Comparison of ENCODE assay signal across 16 cellular contexts in the genomic region with DNA sequence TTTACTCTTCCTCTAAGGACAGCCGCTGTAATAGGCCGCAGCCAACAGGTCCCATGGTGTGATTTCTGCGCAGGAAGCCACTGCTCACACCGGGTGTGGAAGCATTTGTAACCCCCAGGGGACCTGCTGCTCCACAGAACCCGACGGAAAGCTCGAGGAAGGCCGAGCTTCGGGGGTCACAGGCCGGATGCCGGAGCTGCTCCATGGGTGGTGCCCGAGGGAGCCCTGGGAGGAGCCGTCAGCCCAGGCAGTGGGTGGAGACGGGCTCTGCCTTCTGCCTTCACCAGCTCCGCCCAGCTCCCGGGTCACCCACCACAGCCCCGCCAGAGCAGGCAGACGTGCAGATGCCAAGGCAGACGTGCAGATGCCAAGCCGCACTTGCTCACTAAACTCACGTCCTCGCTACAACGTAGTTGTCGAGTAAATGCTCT.
DNase-seq lines count a peak whose midpoint lies in the region; ATAC-seq and TF ChIP-seq lines count a peak whose summit lies in the region.
"Had no signal": no experiment of that assay in that cellular context is flagged by ENCODE, and none has a peak within 500 bp of the region (broad histone marks: within the 10 kb centered on the region; RNA-seq: fewer than 3 reads in every experiment).

No MANE protein-coding gene starts in this region.

- peaks cover 4% of the 10 kb centered on the region for H3K9me3 Mint-ChIP-seq in activated CD4-positive, alpha-beta memory T cell treated with anti-CD3 and anti-CD28 coated beads, Interleukin-2, amount 10 ng/mL, durations not matched to agents 7 days and 5 days
- peaks cover 11% of the 10 kb centered on the region for H3K9me3 Mint-ChIP-seq in activated CD4-positive, alpha-beta memory T cell treated with anti-CD3 and anti-CD28 coated beads for 36 hours
- peaks cover 12% of the 10 kb centered on the region for H3K9me3 Mint-ChIP-seq in endodermal cell
- peaks cover 11% of the 10 kb centered on the region for H3K9me3 Mint-ChIP-seq in progenitor cell of endocrine pancreas (ENCODE audit: low read depth)

- TF ChIP-seq CTCF in endodermal cell (conservative IDR thresholded peaks at IDR 0.05): no peak
- no peak for TF ChIP-seq CTCF in progenitor cell of endocrine pancreas (IDR thresholded peaks at IDR 0.05; ENCODE audit: unreplicated experiment)

- POLR2A ChIA-PET in activated CD4-positive, alpha-beta memory T cell treated with anti-CD3 and anti-CD28 coated beads, Interleukin-2, amount 10 ng/mL, durations not matched to agents 7 days and 5 days (lab: Charles Lee): no interaction called here
- POLR2A ChIA-PET in activated CD4-positive, alpha-beta memory T cell treated with anti-CD3 and anti-CD28 coated beads for 36 hours (lab: Charles Lee): no interaction called here

- ATAC-seq in HG03378 (IDR thresholded peaks at IDR 0.05; ENCODE audit: unreplicated experiment) (no peak), HG03457 (IDR thresholded peaks at IDR 0.05; ENCODE audit: unreplicated experiment) (no peak)
- ATAC-seq: esophagus mucosa had no signal

- H3K36me3 ChIP-seq in GM23248 (ENCODE audit: low read depth) (no peaks in the 10 kb centered on the region), endodermal cell (ENCODE audit: control insufficient read depth, insufficient read depth, low read length) (no peaks in the 10 kb centered on the region)
- H3K36me3 ChIP-seq: tibial nerve had no signal

- H3K4me2 ChIP-seq in GM23248 (ENCODE audit: unreplicated experiment): peak overlapping the region; percentile 22

- H2AFZ ChIP-seq in GM23248: peak overlapping the region; percentile 49; the same call in 1 of the 2 replicates
- H2AFZ ChIP-seq: parathyroid adenoma had no signal

- H3K4me1 ChIP-seq in GM23248 (ENCODE audit: insufficient read depth): no peaks in the 10 kb centered on the region
- no peaks in the 10 kb centered on the region for H3K4me1 ChIP-seq in endodermal cell (ENCODE audit: control insufficient read depth, insufficient read depth, low read length)
- H3K4me1 ChIP-seq: parathyroid adenoma had no signal

- H3K27ac Mint-ChIP-seq in activated CD4-positive, alpha-beta memory T cell treated with anti-CD3 and anti-CD28 coated beads, Interleukin-2, amount 10 ng/mL, durations not matched to agents 7 days and 5 days: no peak overlapping the region
- H3K27ac Mint-ChIP-seq in activated CD4-positive, alpha-beta memory T cell treated with anti-CD3 and anti-CD28 coated beads for 36 hours: no peak overlapping the region
- H3K27ac Mint-ChIP-seq in endodermal cell: no peak overlapping the region
- no peak overlapping the region for H3K27ac Mint-ChIP-seq in progenitor cell of endocrine pancreas
- H3K27ac Mint-ChIP-seq: memory B cell had no signal

- peaks cover 22% of the 10 kb centered on the region for H3K4me1 Mint-ChIP-seq in activated CD4-positive, alpha-beta memory T cell treated with anti-CD3 and anti-CD28 coated beads, Interleukin-2, amount 10 ng/mL, durations not matched to agents 7 days and 5 days
- H3K4me1 Mint-ChIP-seq in activated CD4-positive, alpha-beta memory T cell treated with anti-CD3 and anti-CD28 coated beads for 36 hours (ENCODE audit: low read depth): peaks cover 13% of the 10 kb centered on the region
- H3K4me1 Mint-ChIP-seq in endodermal cell (no peaks in the 10 kb centered on the region), progenitor cell of endocrine pancreas (ENCODE audit: low read depth) (no peaks in the 10 kb centered on the region)

- intact Hi-C loops in activated CD4-positive, alpha-beta memory T cell treated with anti-CD3 and anti-CD28 coated beads for 36 hours (cut with micrococcal nuclease): no loop called here

- 7 to 11% methylated on average over 24 of the region's 24 CpGs for WGBS in GM23248 (ENCODE audit: low coverage in 1 of 2, low lambda C conversion rate in 2 of 2, missing lambda C conversion rate in 2 of 2), 2 experiments
- 75 to 87% methylated on average over 16 to 24 of the region's 24 CpGs for WGBS in endodermal cell (ENCODE audit: insufficient coverage in 1 of 2, insufficient read length in 1 of 2), 2 experiments

- no peaks in the 10 kb centered on the region for H3K36me3 Mint-ChIP-seq in activated CD4-positive, alpha-beta memory T cell treated with anti-CD3 and anti-CD28 coated beads, Interleukin-2, amount 10 ng/mL, durations not matched to agents 7 days and 5 days (ENCODE audit: low read depth)
- H3K36me3 Mint-ChIP-seq in activated CD4-positive, alpha-beta memory T cell treated with anti-CD3 and anti-CD28 coated beads for 36 hours: peaks cover 3% of the 10 kb centered on the region
- H3K36me3 Mint-ChIP-seq in endodermal cell (ENCODE audit: low read depth) (peaks cover 6% of the 10 kb centered on the region), progenitor cell of endocrine pancreas (ENCODE audit: insufficient read depth) (peaks cover 6% of the 10 kb centered on the region)

- no peaks in the 10 kb centered on the region for H4K20me1 ChIP-seq in GM23248 (ENCODE audit: insufficient read depth)

- H3K9me3 ChIP-seq in GM23248 (ENCODE audit: low read depth): no peaks in the 10 kb centered on the region
- H3K9me3 ChIP-seq in endodermal cell (ENCODE audit: control insufficient read depth, low read length): peaks cover 9% of the 10 kb centered on the region

- H3K27ac ChIP-seq in GM23248: no peak overlapping the region
- no peak overlapping the region for H3K27ac ChIP-seq in endodermal cell (ENCODE audit: low read depth, low read length)
- H3K27ac ChIP-seq: parathyroid adenoma, tibial nerve had no signal

- in situ Hi-C loops in GM23248 (cut with MboI): no loop called here

- H3K4me3 ChIP-seq in GM23248: no peak overlapping the region
- no peak overlapping the region for H3K4me3 ChIP-seq in endodermal cell (ENCODE audit: low read length)
- H3K4me3 ChIP-seq: tibial nerve had no signal

- H3K79me2 ChIP-seq in GM23248 (ENCODE audit: insufficient read depth): no peaks in the 10 kb centered on the region
- H3K79me2 ChIP-seq: parathyroid adenoma had no signal

- no peaks in the 10 kb centered on the region for H3K9me2 ChIP-seq in GM23248 (ENCODE audit: insufficient read depth)

- peak; percentile 15 for DNase-seq in activated CD4-positive, alpha-beta memory T cell treated with anti-CD3 and anti-CD28 coated beads, Interleukin-2, amount 10 ng/mL, durations not matched to agents 7 days and 5 days
- DNase-seq in activated CD4-positive, alpha-beta memory T cell treated with anti-CD3 and anti-CD28 coated beads for 36 hours: no peak
- DNase-seq in GM23248: peak; percentile 55
- DNase-seq in endodermal cell: peak; percentile 56
- DNase-seq in progenitor cell of endocrine pancreas (ENCODE audit: low spot score, unreplicated experiment): peak; percentile 8
- no peak for DNase-seq in foreskin melanocyte
- DNase-seq: ACHN; NCI-H1105; NCI-H446 treated with DMSO at 0.1 percent for 48 hours; stimulated activated CD8-positive, alpha-beta memory T cell treated with anti-CD3 and anti-CD28 coated beads, Interleukin-4, amount 100 ng/mL, for 48 hours had no signal

- no peaks in the 10 kb centered on the region for H3K27me3 Mint-ChIP-seq in activated CD4-positive, alpha-beta memory T cell treated with anti-CD3 and anti-CD28 coated beads, Interleukin-2, amount 10 ng/mL, durations not matched to agents 7 days and 5 days
- no peaks in the 10 kb centered on the region for H3K27me3 Mint-ChIP-seq in activated CD4-positive, alpha-beta memory T cell treated with anti-CD3 and anti-CD28 coated beads for 36 hours
- H3K27me3 Mint-ChIP-seq in endodermal cell (ENCODE audit: insufficient read depth) (no peaks in the 10 kb centered on the region), progenitor cell of endocrine pancreas (no peaks in the 10 kb centered on the region)

- no peak overlapping the region for H3K9ac ChIP-seq in GM23248
- no peak overlapping the region for H3K9ac ChIP-seq in endodermal cell (ENCODE audit: extremely low read depth, low read length, poor library complexity, severe bottlenecking)
- H3K9ac ChIP-seq: parathyroid adenoma had no signal

- H3F3A ChIP-seq in GM23248 (ENCODE audit: insufficient read depth): peaks cover 5% of the 10 kb centered on the region; the same call in 1 of the 2 replicates

- CTCF ChIA-PET in activated CD4-positive, alpha-beta memory T cell treated with anti-CD3 and anti-CD28 coated beads, Interleukin-2, amount 10 ng/mL, durations not matched to agents 7 days and 5 days (lab: Charles Lee): no interaction called here
- CTCF ChIA-PET in activated CD4-positive, alpha-beta memory T cell treated with anti-CD3 and anti-CD28 coated beads for 36 hours (lab: Charles Lee): interaction anchor here (1.3 kb wide), 1 partner anchor 266 kb away, joined by 3 read pairs; no protein-coding TSS in a partner anchor

- H3K4me3 Mint-ChIP-seq in activated CD4-positive, alpha-beta memory T cell treated with anti-CD3 and anti-CD28 coated beads, Interleukin-2, amount 10 ng/mL, durations not matched to agents 7 days and 5 days: no peak overlapping the region
- H3K4me3 Mint-ChIP-seq in activated CD4-positive, alpha-beta memory T cell treated with anti-CD3 and anti-CD28 coated beads for 36 hours: no peak overlapping the region
- no peak overlapping the region for H3K4me3 Mint-ChIP-seq in endodermal cell
- no peak overlapping the region for H3K4me3 Mint-ChIP-seq in progenitor cell of endocrine pancreas (ENCODE audit: low read depth)
- H3K4me3 Mint-ChIP-seq: memory B cell had no signal

- H3K27me3 ChIP-seq in GM23248 (replicated peaks; ENCODE audit: insufficient read depth) (no peaks in the 10 kb centered on the region), endodermal cell (ENCODE audit: control insufficient read depth, insufficient read depth, low read length, poor library complexity, severe bottlenecking) (no peaks in the 10 kb centered on the region)
- H3K27me3 ChIP-seq: tibial nerve had no signal

Comparison
In these comparisons a context has a peak if more than half of its experiments do, and no peak if none do; other contexts are left out.
1. DNase-seq: peak in activated CD4-positive, alpha-beta memory T cell treated with anti-CD3 and anti-CD28 coated beads, Interleukin-2, amount 10 ng/mL, durations not matched to agents 7 days and 5 days (single experiment), GM23248 (single experiment), endodermal cell (single experiment) and progenitor cell of endocrine pancreas (single experiment); none in activated CD4-positive, alpha-beta memory T cell treated with anti-CD3 and anti-CD28 coated beads for 36 hours (single experiment) and foreskin melanocyte (single experiment).